In genomic region chr7:11584406-11585031, GRCh38 we compare ENCODE assay signal across 15 cellular contexts.
DNase-seq lines count a peak whose midpoint lies in the region; ATAC-seq, FAIRE-seq and TF ChIP-seq lines count a peak whose summit lies in the region.
"Had no signal": no experiment of that assay in that cellular context is flagged by ENCODE, and none has a peak within 500 bp of the region (broad histone marks: within the 10 kb centered on the region; RNA-seq: fewer than 3 reads in every experiment).

No MANE protein-coding gene starts in this region.

- no peak for FAIRE-seq in GM12878 (lab: Jason Lieb, UNC)

- TF ChIP-seq EP300 in GM12878 (IDR thresholded peaks at IDR 0.05; ENCODE audit: borderline replicate concordance in 1 of 2, control insufficient read depth in 1 of 2, low read depth in 2 of 2, low read length in 2 of 2), result no peak

- H4K20me1 ChIP-seq in Loucy (ENCODE audit: insufficient read depth, low read length, poor library complexity, severe bottlenecking) (no peaks in the 10 kb centered on the region), GM12878 (ENCODE audit: control insufficient read depth, insufficient read depth) (no peaks in the 10 kb centered on the region)
- H4K20me1 ChIP-seq: BLaER1 had no signal

- H3K27me3 ChIP-seq in cardiac muscle cell (no peaks in the 10 kb centered on the region), right atrium auricular region (no peaks in the 10 kb centered on the region), Loucy (ENCODE audit: insufficient read depth, low read length, poor library complexity, severe bottlenecking) (no peaks in the 10 kb centered on the region), GM12878 (replicated peaks in 1 of 2; ENCODE audit: control insufficient read depth in 2 of 2, insufficient read depth in 2 of 2, low read length in 1 of 2) (no peaks in the 10 kb centered on the region)
- H3K27me3 ChIP-seq: BLaER1 had no signal

- intact Hi-C loops in GM12878 (cut with micrococcal nuclease; ENCODE audit: unreplicated experiment), result no loop called here

- in situ Hi-C loops in GM12878 (cut with MboI), result no loop called here

- peaks cover 26% of the 10 kb centered on the region for H3K4me1 ChIP-seq in cardiac muscle cell (ENCODE audit: low read depth)
- H3K4me1 ChIP-seq in right atrium auricular region, result no peaks in the 10 kb centered on the region
- H3K4me1 ChIP-seq in Loucy (ENCODE audit: insufficient read depth, low read length, poor library complexity, severe bottlenecking), result no peaks in the 10 kb centered on the region
- no peaks in the 10 kb centered on the region for H3K4me1 ChIP-seq in GM12878 (ENCODE audit: control insufficient read depth, insufficient read depth, low read length)
- H3K4me1 ChIP-seq: BLaER1 had no signal

- 0% methylated on average over 2 of the region's 2 CpGs for WGBS in GM12878 (ENCODE audit: insufficient coverage, insufficient replicate concordance, low lambda C conversion rate, missing lambda C conversion rate)

- no peak for ATAC-seq in GM12878

- H3K79me2 ChIP-seq in Loucy (ENCODE audit: insufficient read depth, low read length) (no peaks in the 10 kb centered on the region), GM12878 (ENCODE audit: control insufficient read depth, insufficient read depth, low read length) (no peaks in the 10 kb centered on the region)

- no peaks in the 10 kb centered on the region for H3K9me2 ChIP-seq in Loucy (replicated peaks; ENCODE audit: low read depth, low read length)

- no peaks in the 10 kb centered on the region for H3K9me3 ChIP-seq in cardiac muscle cell (ENCODE audit: low read depth)
- no peaks in the 10 kb centered on the region for H3K9me3 ChIP-seq in right atrium auricular region
- no peaks in the 10 kb centered on the region for H3K9me3 ChIP-seq in Loucy (ENCODE audit: insufficient read depth, low read depth, low read length)
- H3K9me3 ChIP-seq in GM12878 (replicated peaks; ENCODE audit: control insufficient read depth, insufficient read depth, low read length), result no peaks in the 10 kb centered on the region
- H3K9me3 ChIP-seq: BLaER1 had no signal

- H3K4me3 ChIP-seq in cardiac muscle cell, result no peak overlapping the region
- no peak overlapping the region for H3K4me3 ChIP-seq in right atrium auricular region
- no peak overlapping the region for H3K4me3 ChIP-seq in Loucy (ENCODE audit: low read length, poor library complexity, severe bottlenecking)
- H3K4me3 ChIP-seq in GM12878, result no peak overlapping the region
- no peak overlapping the region for H3K4me3 ChIP-seq in coronary artery
- H3K4me3 ChIP-seq: BLaER1 had no signal

- POLR2A ChIA-PET in GM12878 (lab: Charles Lee), result no interaction called here

- H3K36me3 ChIP-seq in cardiac muscle cell, result no peaks in the 10 kb centered on the region
- no peaks in the 10 kb centered on the region for H3K36me3 ChIP-seq in right atrium auricular region
- H3K36me3 ChIP-seq in Loucy (ENCODE audit: insufficient read depth, low read length), result no peaks in the 10 kb centered on the region
- no peaks in the 10 kb centered on the region for H3K36me3 ChIP-seq in GM12878 (ENCODE audit: control insufficient read depth in 2 of 2, insufficient read depth in 2 of 2, low read length in 1 of 2)
- H3K36me3 ChIP-seq: BLaER1 had no signal

- no peak for TF ChIP-seq POLR2A in GM12878 (IDR thresholded peaks at IDR 0.05; ENCODE audit: low read depth, low read length)

- RAD21 ChIA-PET in GM12878 (lab: Charles Lee; ENCODE audit: unreplicated experiment), result no interaction called here

- H3K9ac ChIP-seq in Loucy (ENCODE audit: low read depth, low read length, poor library complexity, severe bottlenecking) (no peak overlapping the region), GM12878 (ENCODE audit: control insufficient read depth, insufficient read depth, low read length) (no peak overlapping the region)
- H3K9ac ChIP-seq: BLaER1 had no signal

- no TSS peak for BruUV-seq in GM12878 (replicated peaks; lab: Mats Ljungman, UMichigan)

- no peak for TF ChIP-seq RAD21 in GM12878 (IDR thresholded peaks at IDR 0.05; ENCODE audit: insufficient read depth, low read depth, low read length)

- TF ChIP-seq CTCF in cardiac muscle cell (IDR thresholded peaks at IDR 0.05; ENCODE audit: low read depth, low read length) (no peak), right atrium auricular region (IDR thresholded peaks at IDR 0.05) (no peak), Loucy (conservative IDR thresholded peaks at IDR 0.05; ENCODE audit: low read length) (no peak), GM12878 (IDR thresholded peaks at IDR 0.05 in 2 of 3, conservative IDR thresholded peaks at IDR 0.05 in 1 of 3; ENCODE audit: control insufficient read depth in 2 of 3, extremely low read depth in 1 of 3, insufficient read depth in 1 of 3, low read depth in 3 of 3, low read length in 3 of 3) (no peak), coronary artery (IDR thresholded peaks at IDR 0.05) (no peak)

- no peak for DNase-seq in cardiac muscle cell (ENCODE audit: low read depth in 1 of 2, low spot score in 1 of 2)
- no peak for DNase-seq in right atrium auricular region (ENCODE audit: low spot score)
- no peak for DNase-seq in GM12878 (ENCODE audit: low read depth, low spot score)
- no peak for DNase-seq in NK-92 treated with Interleukin-12 subunit alpha and Interleukin-12 subunit beta, amount 100 ng/mL, for 24 hours (lab: John Stamatoyannopoulos, UW)
- no peak for DNase-seq in NOMO-1 treated with dmso at 0.1 percent for 144 hours (lab: John Stamatoyannopoulos, UW; ENCODE audit: unreplicated experiment)
- no peak for DNase-seq in coronary artery (ENCODE audit: low spot score)
- DNase-seq: 8988T; AML-193; CD8-positive, alpha-beta memory T cell; DMS53; HCEC 1CT; IMR-90; KBM-7 had no signal

- peak overlapping the region; percentile 77 for H2AFZ ChIP-seq in Loucy (ENCODE audit: low read length)
- H2AFZ ChIP-seq in GM12878 (ENCODE audit: control insufficient read depth, low read depth, low read length), result no peak overlapping the region

- H3K27ac ChIP-seq in cardiac muscle cell, result peak overlapping the region; percentile 45
- no peak overlapping the region for H3K27ac ChIP-seq in right atrium auricular region
- no peak overlapping the region for H3K27ac ChIP-seq in GM12878 (ENCODE audit: control insufficient read depth, insufficient read depth)
- H3K27ac ChIP-seq in coronary artery, result no peak overlapping the region
- H3K27ac ChIP-seq: BLaER1 had no signal

- H3F3A ChIP-seq in Loucy (ENCODE audit: low read depth), result no peaks in the 10 kb centered on the region

- CTCF ChIA-PET in GM12878 (lab: Yijun Ruan, JAX), result interaction anchor here (1.3 kb wide), 1 partner anchor 11 kb away, joined by 3 read pairs; no protein-coding TSS in a partner anchor

- SMC1A ChIA-PET in GM12878 (lab: Charles Lee; ENCODE audit: uncharacterized antibody, unreplicated experiment), result no interaction called here

- H3K4me2 ChIP-seq in Loucy (ENCODE audit: low read depth, low read length, poor library complexity, severe bottlenecking) (no peak overlapping the region), GM12878 (ENCODE audit: control insufficient read depth, insufficient read depth) (no peak overlapping the region)
- H3K4me2 ChIP-seq: BLaER1 had no signal

TF ChIP-seq in GM12878, 131 proteins besides CTCF, POLR2A, EP300 and RAD21:
- TF ChIP-seq SREBF1 (IDR thresholded peaks at IDR 0.05; ENCODE audit: low read length) (no peak), KAT2A (conservative IDR thresholded peaks at IDR 0.05; ENCODE audit: control insufficient read depth, low read depth, low read length) (no peak), CHD2 (IDR thresholded peaks at IDR 0.05; ENCODE audit: borderline replicate concordance, low read depth, low read length) (no peak), SMC3 (IDR thresholded peaks at IDR 0.05; ENCODE audit: borderline replicate concordance, low read length) (no peak), PKNOX1 (IDR thresholded peaks at IDR 0.05) (no peak), ETV6 (conservative IDR thresholded peaks at IDR 0.05 in 1 of 2, IDR thresholded peaks at IDR 0.05 in 1 of 2; ENCODE audit: borderline replicate concordance in 1 of 2, low read depth in 1 of 2) (no peak), MEF2B (IDR thresholded peaks at IDR 0.05; ENCODE audit: partially characterized antibody, poor library complexity, severe bottlenecking) (peak; percentile 29), RUNX3 (IDR thresholded peaks at IDR 0.05; ENCODE audit: low read length) (no peak)
